Comparison of ENCODE assay signal across 1 cellular context in genomic region chr21:39088831-39089380, GRCh38.
TF ChIP-seq lines count a peak whose summit lies in the region.

No MANE protein-coding gene starts in this region.

TF ChIP-seq in SK-N-SH treated with all-trans-retinoic acid at 6 μM for 48 hours, 23 proteins besides CTCF, POLR2A, EP300 and RAD21 (continued from another document):
- TF ChIP-seq CSRNP3 (CRISPR knock-in tag; IDR thresholded peaks at IDR 0.05) (no peak), SNAI2 (CRISPR knock-in tag; IDR thresholded peaks at IDR 0.05) (no peak), ISL1 (CRISPR knock-in tag; IDR thresholded peaks at IDR 0.05) (no peak), TOX (CRISPR knock-in tag; IDR thresholded peaks at IDR 0.05; ENCODE audit: borderline replicate concordance) (no peak), BACH2 (CRISPR knock-in tag; IDR thresholded peaks at IDR 0.05; ENCODE audit: borderline replicate concordance) (no peak), CREB5 (CRISPR knock-in tag; IDR thresholded peaks at IDR 0.05; ENCODE audit: low read depth) (no peak), POU6F1 (CRISPR knock-in tag; IDR thresholded peaks at IDR 0.05; ENCODE audit: borderline replicate concordance, low read depth) (no peak), ZFP3 (CRISPR knock-in tag; IDR thresholded peaks at IDR 0.05) (no peak), PATZ1 (CRISPR knock-in tag; IDR thresholded peaks at IDR 0.05; ENCODE audit: borderline replicate concordance) (no peak)
